ENCODE assay signal across 28 cellular contexts in the genomic region with DNA sequence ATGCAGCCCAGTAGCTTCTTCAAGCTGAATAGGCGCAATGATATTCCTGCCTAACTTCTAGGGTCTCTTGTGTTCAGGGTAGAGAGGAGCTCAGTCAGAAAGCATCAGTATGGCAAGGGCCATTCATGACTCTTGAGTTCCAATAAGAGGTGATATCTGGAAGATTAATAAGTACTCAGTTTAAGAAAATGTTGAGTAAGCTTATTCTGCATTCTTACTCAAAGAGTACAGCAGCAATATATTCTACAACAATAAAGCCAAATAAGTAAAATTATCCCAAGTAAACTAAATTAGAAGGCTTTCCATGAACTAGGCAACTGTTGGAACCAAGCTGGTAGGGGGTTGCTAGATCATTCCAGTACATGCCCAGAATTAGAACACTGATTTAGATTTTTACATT.
"Had no signal": no experiment of that assay in that cellular context is flagged by ENCODE, and none has a peak within 500 bp of the region (broad histone marks: within the 10 kb centered on the region; RNA-seq: fewer than 3 reads in every experiment).

No MANE protein-coding gene starts in this region.

- ATAC-seq: effector memory CD8-positive, alpha-beta T cell; esophagus mucosa; foreskin keratinocyte; gastrocnemius medialis; gastroesophageal sphincter; heart left ventricle; heart right ventricle had no signal

- H3K9me3 ChIP-seq: colonic mucosa, esophagus muscularis mucosa, esophagus squamous epithelium, gastrocnemius medialis had no signal

- FAIRE-seq: colon, endometrium, endothelial cell of umbilical vein, frontal cortex had no signal

- H3K4me1 ChIP-seq: colonic mucosa, esophagus muscularis mucosa, esophagus squamous epithelium, foreskin keratinocyte, gastrocnemius medialis, gastroesophageal sphincter, heart left ventricle, heart right ventricle had no signal

- H3K27me3 ChIP-seq: colonic mucosa, dorsolateral prefrontal cortex, esophagus muscularis mucosa, esophagus squamous epithelium, foreskin keratinocyte, gastrocnemius medialis, gastroesophageal sphincter, heart left ventricle, heart right ventricle had no signal

- H3K27ac ChIP-seq: colonic mucosa, coronary artery, dorsolateral prefrontal cortex, epithelial cell of prostate, esophagus muscularis mucosa, esophagus squamous epithelium, foreskin keratinocyte, gastrocnemius medialis, gastroesophageal sphincter, heart left ventricle, heart right ventricle had no signal

- DNase-seq: colonic mucosa; cortex of kidney; dermis blood vessel endothelial cell; dorsolateral prefrontal cortex; effector CD4-positive, alpha-beta T cell; effector CD8-positive, alpha-beta T cell; effector memory CD4-positive, alpha-beta T cell; effector memory CD8-positive, alpha-beta T cell; endodermal cell; erythroblast; esophagus squamous epithelium; foreskin fibroblast; foreskin keratinocyte; foreskin melanocyte; gastrocnemius medialis; glutamatergic neuron; head of caudate nucleus; heart left ventricle; heart right ventricle had no signal

- H3K36me3 ChIP-seq: colonic mucosa, esophagus muscularis mucosa, esophagus squamous epithelium, gastrocnemius medialis, gastroesophageal sphincter, heart left ventricle, heart right ventricle had no signal

- H3K4me3 ChIP-seq: colonic mucosa, coronary artery, dorsolateral prefrontal cortex, esophagus muscularis mucosa, esophagus squamous epithelium, gastrocnemius medialis, gastroesophageal sphincter, heart left ventricle, heart right ventricle had no signal
